In genomic region chr12:98743362-98743953, GRCh38 we compare ENCODE assay signal across 8 cellular contexts.
A peak's percentile ranks its signal among the peaks of the same experiment; 100 is the strongest.
DNase-seq lines count a peak whose midpoint lies in the region; ATAC-seq, FAIRE-seq and TF ChIP-seq lines count a peak whose summit lies in the region.

No MANE protein-coding gene starts in this region.

- no TSS peak for BruUV-seq in OCI-LY7 (replicated peaks; lab: Mats Ljungman, UMichigan)

- H3K27ac ChIP-seq in OCI-LY7 (ENCODE audit: low read depth, low read length, poor library complexity, severe bottlenecking), result no peak overlapping the region

- CTCF ChIA-PET in OCI-LY7 (lab: Charles Lee; ENCODE audit: unreplicated experiment), result no interaction called here

- no peaks in the 10 kb centered on the region for H3K4me1 ChIP-seq in OCI-LY7 (ENCODE audit: insufficient read depth, low read length, poor library complexity, severe bottlenecking)

- ATAC-seq in GM18502 (IDR thresholded peaks at IDR 0.05; ENCODE audit: poor library complexity, unreplicated experiment) (peak; percentile 69), GM21360 (IDR thresholded peaks at IDR 0.05; ENCODE audit: unreplicated experiment) (no peak)

- H3K9me3 ChIP-seq in OCI-LY7 (ENCODE audit: low read length), result no peaks in the 10 kb centered on the region

- no peaks in the 10 kb centered on the region for H4K20me1 ChIP-seq in OCI-LY7 (ENCODE audit: insufficient read depth, low read length)

- peak; percentile 68 for TF ChIP-seq CTCF in HFF-Myc (IDR thresholded peaks at IDR 0.05; ENCODE audit: low read depth, low read length, missing control alignments)
- TF ChIP-seq CTCF in OCI-LY7 (conservative IDR thresholded peaks at IDR 0.05; ENCODE audit: low read length), result peak; percentile 81
- peak; percentile 90 for TF ChIP-seq CTCF in choroid plexus epithelial cell (conservative IDR thresholded peaks at IDR 0.05; ENCODE audit: low read depth, low read length)

- H3K4me3 ChIP-seq in HFF-Myc (replicated peaks; ENCODE audit: low read depth, low read length), result no peak overlapping the region
- H3K4me3 ChIP-seq in OCI-LY7 (ENCODE audit: low read depth, low read length, poor library complexity, severe bottlenecking), result no peak overlapping the region
- no peak overlapping the region for H3K4me3 ChIP-seq in choroid plexus epithelial cell (ENCODE audit: low read depth, low read length)

- POLR2A ChIA-PET in OCI-LY7 (lab: Charles Lee), result no interaction called here

- H2AFZ ChIP-seq in OCI-LY7 (ENCODE audit: low read length), result no peak overlapping the region

- no peaks in the 10 kb centered on the region for H3K36me3 ChIP-seq in OCI-LY7 (ENCODE audit: insufficient read depth, low read length)

- no peak for FAIRE-seq in frontal cortex (lab: Jason Lieb, UNC)

- no peaks in the 10 kb centered on the region for H3K79me2 ChIP-seq in OCI-LY7 (ENCODE audit: insufficient read depth, low read depth, low read length)

- DNase-seq in HFF-Myc (ENCODE audit: extremely low read depth, low read depth) (no peak), OCI-LY7 (ENCODE audit: low spot score) (peak; percentile 16), choroid plexus epithelial cell (ENCODE audit: low read depth) (peak; percentile 63), pons (ENCODE audit: low spot score) (peak; percentile 64), frontal cortex (ENCODE audit: low spot score in 2 of 2) (no peak)
- DNase-seq in activated CD8-positive, alpha-beta memory T cell treated with anti-CD3 and anti-CD28 coated beads, Interleukin-2, amount 50 U/mL, for 4 hours, result no peak

- intact Hi-C loops in OCI-LY7 (cut with micrococcal nuclease; ENCODE audit: unreplicated experiment), result no loop called here

- H3K4me2 ChIP-seq in OCI-LY7 (ENCODE audit: low read length), result no peak overlapping the region

- no peaks in the 10 kb centered on the region for H3K9me2 ChIP-seq in OCI-LY7 (ENCODE audit: insufficient read depth, low read length)

Comparison
In these comparisons a context has a peak if more than half of its experiments do, and no peak if none do; other contexts are left out.
1. DNase-seq: peak in OCI-LY7 (single experiment), choroid plexus epithelial cell (single experiment) and pons (single experiment); none in HFF-Myc (single experiment), frontal cortex (0 of 2) and activated CD8-positive, alpha-beta memory T cell treated with anti-CD3 and anti-CD28 coated beads, Interleukin-2, amount 50 U/mL, for 4 hours (single experiment).
2. Peak in every context shown above with its lines, with median percentiles within 50 percentile points of each other: CTCF ChIP-seq.